Comparison of ENCODE assay signal across 26 cellular contexts in genomic region chr7:117892821-117893220, GRCh38. TPM values are rescaled to one million over a fixed set of nuclear protein-coding genes. Genes with fewer than 3 reads are reported as not detected.
"Had no signal": no experiment of that assay in that cellular context is flagged by ENCODE, and none has a peak within 500 bp of the region (broad histone marks: within the 10 kb centered on the region; RNA-seq: fewer than 3 reads in every experiment).

No MANE protein-coding gene starts in this region.

- DNase-seq: activated CD4-positive, alpha-beta T cell treated with anti-CD3 and anti-CD28 coated beads for 1 hour; activated CD4-positive, alpha-beta T cell treated with anti-CD3 and anti-CD28 coated beads for 48 hours; activated CD4-positive, alpha-beta T cell treated with anti-CD3 and anti-CD28 coated beads, Interleukin-2, amount 50 U/mL, for 4 hours; activated CD4-positive, CD25-positive, alpha-beta regulatory T cell; activated CD8-positive, alpha-beta T cell treated with anti-CD3 and anti-CD28 coated beads, Interleukin-2, amount 10 ng/mL, durations not matched to agents 7 days and 5 days; activated gamma-delta T cell; activated naive CD4-positive, alpha-beta T cell treated with Interleukin-2 at 50 U/mL for 16 hours; activated T-cell treated with anti-CD3 and anti-CD28 coated beads, Interleukin-2, amount 50 U/mL, for 24 hours; adrenal gland; body of pancreas; NCI-H1092 treated with DMSO at 0.1 percent for 48 hours; NCI-H146; NCI-H2171 treated with DMSO at 0.1 percent for 48 hours; NCI-H2227 treated with DMSO at 0.1 percent for 48 hours; NCI-H748 treated with DMSO at 0.1 percent for 48 hours; NK-92 treated with Interleukin-12 subunit alpha and Interleukin-12 subunit beta, amount 100 ng/mL, for 24 hours; OCI-M1; Right ventricle myocardium superior; SW 1271; T-helper 1 cell; T1000; WERI-Rb-1 had no signal

- H3K27me3 Mint-ChIP-seq: activated T-cell treated with anti-CD3 and anti-CD28 coated beads, Interleukin-2, amount 50 U/mL, for 24 hours had no signal

- ATAC-seq: activated CD8-positive, alpha-beta T cell treated with anti-CD3 and anti-CD28 coated beads, Interleukin-2, amount 10 ng/mL, durations not matched to agents 7 days and 5 days; activated naive CD4-positive, alpha-beta T cell treated with anti-CD3 and anti-CD28 coated beads, Interleukin-2, amount 50 U/mL, for 72 hours; body of pancreas had no signal

- H3K36me3 Mint-ChIP-seq: activated naive CD4-positive, alpha-beta T cell treated with anti-CD3 and anti-CD28 coated beads, Interleukin-2, amount 50 U/mL, for 72 hours had no signal

- H3K9me3 ChIP-seq: adrenal gland, body of pancreas, breast epithelium had no signal

- H3K27ac Mint-ChIP-seq: activated CD8-positive, alpha-beta T cell treated with anti-CD3 and anti-CD28 coated beads, Interleukin-2, amount 10 ng/mL, durations not matched to agents 7 days and 5 days; activated naive CD4-positive, alpha-beta T cell treated with anti-CD3 and anti-CD28 coated beads, Interleukin-2, amount 50 U/mL, for 72 hours; activated T-cell treated with anti-CD3 and anti-CD28 coated beads, Interleukin-2, amount 50 U/mL, for 24 hours; activated T-helper 2 cell treated with anti-CD3 and anti-CD28 coated beads, Interferon-gamma antibody, Interleukin-2, Interleukin-4, amounts not matched to agents 10 μg/mL and 5 μg/mL and 100 μg/mL, durations not matched to agents 14 hours and 24 hours and 36 hours had no signal

- H3K9me3 Mint-ChIP-seq: activated T-cell treated with anti-CD3 and anti-CD28 coated beads, Interleukin-2, amount 50 U/mL, for 24 hours; activated T-helper 2 cell treated with anti-CD3 and anti-CD28 coated beads, Interferon-gamma antibody, Interleukin-2, Interleukin-4, amounts not matched to agents 10 μg/mL and 5 μg/mL and 100 μg/mL, durations not matched to agents 14 hours and 24 hours and 36 hours had no signal

- H3K4me3 Mint-ChIP-seq: activated CD8-positive, alpha-beta T cell treated with anti-CD3 and anti-CD28 coated beads, Interleukin-2, amount 10 ng/mL, durations not matched to agents 7 days and 5 days; activated T-cell treated with anti-CD3 and anti-CD28 coated beads, Interleukin-2, amount 50 U/mL, for 24 hours had no signal

RNA-seq across cellular contexts. Expression of gene CTTNBP2, which starts 19.6 kb away (rescaled TPM):
- total RNA-seq: activated CD8-positive, alpha-beta T cell treated with anti-CD3 and anti-CD28 coated beads, Interleukin-2, amount 10 ng/mL, durations not matched to agents 7 days and 5 days; activated naive CD4-positive, alpha-beta T cell treated with anti-CD3 and anti-CD28 coated beads, Interleukin-2, amount 50 U/mL, for 72 hours; activated T-helper 2 cell treated with anti-CD3 and anti-CD28 coated beads, Interferon-gamma antibody, Interleukin-2, Interleukin-4, amounts not matched to agents 10 μg/mL and 5 μg/mL and 100 μg/mL, durations not matched to agents 14 hours and 24 hours and 36 hours; T-helper 2 cell treated with Interferon-gamma antibody and Interleukin-4, amounts not matched to agents 100 ng/mL and 5 ng/mL, for 36 hours had no signal
